Comparison of ENCODE assay signal across 10 cellular contexts in the genomic region with DNA sequence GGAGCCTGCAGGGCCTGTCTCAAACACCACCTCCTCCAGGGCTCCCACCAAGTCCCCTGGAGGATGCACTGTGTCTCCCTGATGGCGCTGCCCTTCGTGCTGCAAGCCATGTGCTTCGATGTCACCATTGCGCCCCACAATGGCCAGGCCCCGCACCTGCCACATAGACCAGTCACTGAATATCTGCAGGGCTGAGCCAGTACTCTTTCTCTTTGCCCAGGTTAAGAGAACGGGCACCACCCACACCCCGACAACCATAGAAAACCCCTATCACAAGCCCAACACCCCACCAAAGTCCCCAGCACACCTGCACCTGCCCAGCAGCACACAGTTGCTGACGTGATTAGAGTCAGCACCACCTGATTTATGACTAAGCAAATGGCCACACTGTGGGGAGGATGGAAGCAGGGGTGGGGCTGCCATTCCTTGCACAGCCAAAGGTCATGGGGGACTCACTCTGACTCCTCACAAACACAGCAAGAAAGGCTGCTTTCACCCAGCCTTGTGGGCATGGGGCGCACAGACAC.
A peak's percentile ranks its signal among the peaks of the same experiment; 100 is the strongest.
DNase-seq lines count a peak whose midpoint lies in the region; TF ChIP-seq lines count a peak whose summit lies in the region.
"Had no signal": no experiment of that assay in that cellular context is flagged by ENCODE, and none has a peak within 500 bp of the region (broad histone marks: within the 10 kb centered on the region; RNA-seq: fewer than 3 reads in every experiment).

No MANE protein-coding gene starts in this region.

- H3K18ac ChIP-seq in mesendoderm (ENCODE audit: low read length), result no peak overlapping the region

- CTCF ChIA-PET in activated CD4-positive, alpha-beta memory T cell treated with anti-CD3 and anti-CD28 coated beads, Interleukin-2, amount 10 ng/mL, durations not matched to agents 7 days and 5 days (lab: Charles Lee), result interaction anchor here (1.7 kb wide), 1 partner anchor 156 kb away, joined by 4 read pairs; no protein-coding TSS in a partner anchor

- H3K4me1 ChIP-seq in mesendoderm (ENCODE audit: control insufficient read depth, low read depth, low read length), result peaks cover 2% of the 10 kb centered on the region

- peaks cover 9% of the 10 kb centered on the region for H3K36me3 Mint-ChIP-seq in activated CD4-positive, alpha-beta memory T cell treated with anti-CD3 and anti-CD28 coated beads, Interleukin-2, amount 10 ng/mL, durations not matched to agents 7 days and 5 days (ENCODE audit: low read depth)

- H3K27ac ChIP-seq in mesendoderm (ENCODE audit: low read depth, low read length), result no peak overlapping the region

- H3K9ac ChIP-seq in mesendoderm (ENCODE audit: low read length), result no peak overlapping the region

- POLR2A ChIA-PET in activated CD4-positive, alpha-beta memory T cell treated with anti-CD3 and anti-CD28 coated beads, Interleukin-2, amount 10 ng/mL, durations not matched to agents 7 days and 5 days (lab: Charles Lee), result no interaction called here

- H3K4me2 ChIP-seq in mesendoderm (ENCODE audit: low read length), result no peak overlapping the region

- TF ChIP-seq CTCF in GM10266 (IDR thresholded peaks at IDR 0.05; ENCODE audit: control insufficient read depth, insufficient read depth, low read depth, missing control alignments), result peak; percentile 15

- H3K56ac ChIP-seq in mesendoderm (ENCODE audit: low read length), result no peak overlapping the region

- no peak overlapping the region for H2BK15ac ChIP-seq in mesendoderm (replicated peaks; ENCODE audit: low read depth)

- no peak overlapping the region for H2BK120ac ChIP-seq in mesendoderm (ENCODE audit: low read depth, low read length)

- no peak overlapping the region for H2AK5ac ChIP-seq in mesendoderm (ENCODE audit: low read length)

- H3K4me3 ChIP-seq in mesendoderm (ENCODE audit: low read length), result no peak overlapping the region
- H3K4me3 ChIP-seq: transverse colon had no signal

- no peak overlapping the region for H3K23ac ChIP-seq in mesendoderm (ENCODE audit: low read length)

- H3K79me2 ChIP-seq in mesendoderm (ENCODE audit: control insufficient read depth, insufficient read depth, low read length), result no peaks in the 10 kb centered on the region

- H4K5ac ChIP-seq in mesendoderm (ENCODE audit: low read length), result no peak overlapping the region

- no peaks in the 10 kb centered on the region for H3K27me3 ChIP-seq in mesendoderm (ENCODE audit: insufficient read depth, low read length, poor library complexity)
- H3K27me3 ChIP-seq: transverse colon had no signal

- no peaks in the 10 kb centered on the region for H3K79me1 ChIP-seq in mesendoderm (ENCODE audit: low read length)

- no peaks in the 10 kb centered on the region for H3K27me3 Mint-ChIP-seq in activated CD4-positive, alpha-beta memory T cell treated with anti-CD3 and anti-CD28 coated beads, Interleukin-2, amount 10 ng/mL, durations not matched to agents 7 days and 5 days

- no peaks in the 10 kb centered on the region for H3K36me3 ChIP-seq in mesendoderm (ENCODE audit: control insufficient read depth, insufficient read depth, low read length)
- H3K36me3 ChIP-seq: transverse colon had no signal

- WGBS in mesendoderm (ENCODE audit: extremely low coverage, insufficient coverage, low lambda C conversion rate), result no CpG with 5 or more reads among the region's 9 CpGs

- no peak overlapping the region for H3K27ac Mint-ChIP-seq in activated CD4-positive, alpha-beta memory T cell treated with anti-CD3 and anti-CD28 coated beads, Interleukin-2, amount 10 ng/mL, durations not matched to agents 7 days and 5 days

- no peak overlapping the region for H3K4me3 Mint-ChIP-seq in activated CD4-positive, alpha-beta memory T cell treated with anti-CD3 and anti-CD28 coated beads, Interleukin-2, amount 10 ng/mL, durations not matched to agents 7 days and 5 days

- H3K9me3 Mint-ChIP-seq in activated CD4-positive, alpha-beta memory T cell treated with anti-CD3 and anti-CD28 coated beads, Interleukin-2, amount 10 ng/mL, durations not matched to agents 7 days and 5 days, result no peaks in the 10 kb centered on the region

- H4K8ac ChIP-seq in mesendoderm (ENCODE audit: low read depth, low read length), result no peak overlapping the region

- no peak overlapping the region for H3K4ac ChIP-seq in mesendoderm (ENCODE audit: low read depth, low read length)

- DNase-seq in GM10266 (ENCODE audit: extremely low spot score) (no peak), HT-29 (ENCODE audit: low spot score) (peak; percentile 60), mesendoderm (peak; percentile 68), anterior cingulate cortex (lab: John Stamatoyannopoulos, UW) (no peak), H4 (ENCODE audit: low spot score) (no peak), foreskin melanocyte (no peak)
- DNase-seq in activated CD4-positive, alpha-beta memory T cell treated with anti-CD3 and anti-CD28 coated beads, Interleukin-2, amount 10 ng/mL, durations not matched to agents 7 days and 5 days, result peak; percentile 39
- DNase-seq in stimulated activated naive CD4-positive, alpha-beta T cell (lab: John Stamatoyannopoulos, UW), result no peak
- DNase-seq: NCI-H446 treated with DMSO at 0.1 percent for 48 hours, transverse colon had no signal

- H3K4me1 Mint-ChIP-seq in activated CD4-positive, alpha-beta memory T cell treated with anti-CD3 and anti-CD28 coated beads, Interleukin-2, amount 10 ng/mL, durations not matched to agents 7 days and 5 days, result peaks cover 9% of the 10 kb centered on the region

- H2BK5ac ChIP-seq in mesendoderm (ENCODE audit: low read length), result no peak overlapping the region

Comparison
In these comparisons a context has a peak if more than half of its experiments do, and no peak if none do; other contexts are left out.
1. DNase-seq: peak in HT-29 (single experiment), activated CD4-positive, alpha-beta memory T cell treated with anti-CD3 and anti-CD28 coated beads, Interleukin-2, amount 10 ng/mL, durations not matched to agents 7 days and 5 days (single experiment) and mesendoderm (single experiment); none in GM10266 (single experiment), anterior cingulate cortex (0 of 58), H4 (single experiment), stimulated activated naive CD4-positive, alpha-beta T cell (0 of 6) and foreskin melanocyte (single experiment).